17 cellular contexts compared by ENCODE assay signal in genomic region chr5:113172231-113172826, GRCh38.
DNase-seq lines count a peak whose midpoint lies in the region; ATAC-seq lines count a peak whose summit lies in the region.
"Had no signal": no experiment of that assay in that cellular context is flagged by ENCODE, and none has a peak within 500 bp of the region (broad histone marks: within the 10 kb centered on the region; RNA-seq: fewer than 3 reads in every experiment).

No MANE protein-coding gene starts in this region.

- H3K27me3 Mint-ChIP-seq in stimulated activated naive CD8-positive, alpha-beta T cell treated with anti-CD3 and anti-CD28 coated beads, Interleukin-15, amount 100 ng/mL, for 72 hours, result no peaks in the 10 kb centered on the region
- H3K27me3 Mint-ChIP-seq: activated T-helper 17 cell treated with anti-CD3 and anti-CD28 coated beads, Interleukin-2, amount 50 U/mL, for 72 hours had no signal

- no peaks in the 10 kb centered on the region for H3K9me3 Mint-ChIP-seq in stimulated activated naive CD8-positive, alpha-beta T cell treated with anti-CD3 and anti-CD28 coated beads, Interleukin-15, amount 100 ng/mL, for 72 hours
- H3K9me3 Mint-ChIP-seq: activated T-helper 17 cell treated with anti-CD3 and anti-CD28 coated beads, Interleukin-2, amount 50 U/mL, for 72 hours; CD14-positive monocyte had no signal

- no peak overlapping the region for H3K4me3 Mint-ChIP-seq in stimulated activated naive CD8-positive, alpha-beta T cell treated with anti-CD3 and anti-CD28 coated beads, Interleukin-15, amount 100 ng/mL, for 72 hours
- H3K4me3 Mint-ChIP-seq: activated T-helper 17 cell treated with anti-CD3 and anti-CD28 coated beads, Interleukin-2, amount 50 U/mL, for 72 hours; CD14-positive monocyte had no signal

- H3K27ac Mint-ChIP-seq in stimulated activated naive CD8-positive, alpha-beta T cell treated with anti-CD3 and anti-CD28 coated beads, Interleukin-15, amount 100 ng/mL, for 72 hours, result no peak overlapping the region
- H3K27ac Mint-ChIP-seq: activated T-helper 17 cell treated with anti-CD3 and anti-CD28 coated beads, Interleukin-2, amount 50 U/mL, for 72 hours; CD14-positive monocyte had no signal

- DNase-seq in stimulated activated naive CD8-positive, alpha-beta T cell treated with anti-CD3 and anti-CD28 coated beads, Interleukin-15, amount 100 ng/mL, for 72 hours, result no peak
- DNase-seq in stimulated activated naive CD8-positive, alpha-beta T cell treated with anti-CD3 and anti-CD28 coated beads, Interleukin-15, Interleukin-2, amounts not matched to agents 100 U/mL and 50 U/mL, for 24 hours, result no peak
- no peak for DNase-seq in putamen (ENCODE audit: low spot score)
- DNase-seq in dermis blood vessel endothelial cell, result no peak
- no peak for DNase-seq in retina
- DNase-seq: brain microvascular endothelial cell, DMS79, NCI-H1436, NCI-H226, right lobe of liver, SHP77 treated with DMSO at 0.1 percent for 48 hours had no signal

- no peaks in the 10 kb centered on the region for H3K4me1 Mint-ChIP-seq in stimulated activated naive CD8-positive, alpha-beta T cell treated with anti-CD3 and anti-CD28 coated beads, Interleukin-15, amount 100 ng/mL, for 72 hours
- H3K4me1 Mint-ChIP-seq: activated T-helper 17 cell treated with anti-CD3 and anti-CD28 coated beads, Interleukin-2, amount 50 U/mL, for 72 hours; CD14-positive monocyte had no signal

- peak; percentile 64 for ATAC-seq in stimulated activated naive CD8-positive, alpha-beta T cell treated with anti-CD3 and anti-CD28 coated beads, Interleukin-15, amount 100 ng/mL, for 72 hours
- no peak for ATAC-seq in stimulated activated naive CD8-positive, alpha-beta T cell treated with anti-CD3 and anti-CD28 coated beads, Interleukin-15, Interleukin-2, amounts not matched to agents 100 U/mL and 50 U/mL, for 24 hours
- ATAC-seq in GM21717 (IDR thresholded peaks at IDR 0.05; ENCODE audit: unreplicated experiment) (peak; percentile 49), HG03457 (IDR thresholded peaks at IDR 0.05; ENCODE audit: unreplicated experiment) (peak; percentile 83), GM21825 (IDR thresholded peaks at IDR 0.05; ENCODE audit: unreplicated experiment) (no peak)
- ATAC-seq: activated CD4-positive, CD25-positive, alpha-beta regulatory T cell treated with anti-CD3 and anti-CD28 coated beads, Interleukin-2, amount 50 U/mL, for 24 hours; activated T-helper 17 cell treated with anti-CD3 and anti-CD28 coated beads, Interleukin-2, amount 50 U/mL, for 72 hours; right lobe of liver had no signal

Comparison
In these comparisons a context has a peak if more than half of its experiments do, and no peak if none do; other contexts are left out.
1. ATAC-seq: peak in stimulated activated naive CD8-positive, alpha-beta T cell treated with anti-CD3 and anti-CD28 coated beads, Interleukin-15, amount 100 ng/mL, for 72 hours (single experiment), GM21717 (single experiment) and HG03457 (single experiment); none in stimulated activated naive CD8-positive, alpha-beta T cell treated with anti-CD3 and anti-CD28 coated beads, Interleukin-15, Interleukin-2, amounts not matched to agents 100 U/mL and 50 U/mL, for 24 hours (single experiment) and GM21825 (single experiment).